In genomic region chr18:13500227-13500865, GRCh38 we compare ENCODE assay signal across 9 cellular contexts.
DNase-seq lines count a peak whose midpoint lies in the region; TF ChIP-seq lines count a peak whose summit lies in the region.
"Had no signal": no experiment of that assay in that cellular context is flagged by ENCODE, and none has a peak within 500 bp of the region (broad histone marks: within the 10 kb centered on the region; RNA-seq: fewer than 3 reads in every experiment).

No MANE protein-coding gene starts in this region.

- peak; percentile 68 for DNase-seq in GM04504 (ENCODE audit: low read depth)
- peak; percentile 37 for DNase-seq in NCI-H526 treated with DMSO at 0.1 percent for 48 hours (lab: John Stamatoyannopoulos, UW)
- peak; percentile 56 to 93 for DNase-seq in fibroblast of lung (ENCODE audit: low read depth in 2 of 2)
- peak; percentile 33 for DNase-seq in neural crest cell (ENCODE audit: low read depth, low spot score)
- DNase-seq in COLO829 (ENCODE audit: low spot score) = no peak
- DNase-seq in NCI-H446 (lab: John Stamatoyannopoulos, UW) = no peak
- DNase-seq in mesenteric fat pad (ENCODE audit: low spot score) = no peak
- DNase-seq in SIG-M5 (lab: John Stamatoyannopoulos, UW) = no peak

- H3K4me3 ChIP-seq in fibroblast of lung (replicated peaks in 1 of 4; ENCODE audit: control extremely low read depth in 1 of 4, insufficient read depth in 1 of 4, low read depth in 3 of 4, low read length in 4 of 4) = no peak overlapping the region

- H3K27me3 ChIP-seq in fibroblast of lung (ENCODE audit: control insufficient read depth, insufficient read depth, low read length) = peaks cover 3% of the 10 kb centered on the region

- peaks cover 4% of the 10 kb centered on the region for H3K9me3 Mint-ChIP-seq in neural crest cell

- peaks cover 34% of the 10 kb centered on the region for H3K27me3 Mint-ChIP-seq in neural crest cell (ENCODE audit: low read depth)

- H3K36me3 ChIP-seq in fibroblast of lung (ENCODE audit: control insufficient read depth, insufficient read depth, low read length) = no peaks in the 10 kb centered on the region

- H3K4me1 ChIP-seq in fibroblast of lung (ENCODE audit: control insufficient read depth, extremely low read depth, insufficient read depth, low read length) = no peaks in the 10 kb centered on the region

- H4K20me1 ChIP-seq in fibroblast of lung (ENCODE audit: control insufficient read depth, extremely low read depth, insufficient read depth, low read length) = no peaks in the 10 kb centered on the region

- H3K4me2 ChIP-seq in fibroblast of lung (ENCODE audit: extremely low read depth, insufficient read depth, low read length) = no peak overlapping the region

- H3K9ac ChIP-seq in fibroblast of lung (ENCODE audit: insufficient read depth, low read length) = no peak overlapping the region

- peak overlapping the region; percentile 18 for H3K4me3 Mint-ChIP-seq in neural crest cell

- peaks cover 13% of the 10 kb centered on the region for H3K36me3 Mint-ChIP-seq in neural crest cell (ENCODE audit: low read depth)

- peaks cover 20% of the 10 kb centered on the region for H3K4me1 Mint-ChIP-seq in neural crest cell

- H3K27ac ChIP-seq in fibroblast of lung (ENCODE audit: insufficient read depth, low read length) = no peak overlapping the region
- H3K27ac ChIP-seq: HL-60 had no signal

- H3K9me3 ChIP-seq in fibroblast of lung (ENCODE audit: control insufficient read depth, insufficient read depth, low read depth, low read length) = no peaks in the 10 kb centered on the region

- peak overlapping the region; percentile 52 for H3K27ac Mint-ChIP-seq in neural crest cell (ENCODE audit: unreplicated experiment)

- H2AFZ ChIP-seq in fibroblast of lung (ENCODE audit: low read length) = no peak overlapping the region

- TF ChIP-seq CTCF in fibroblast of lung (conservative IDR thresholded peaks at IDR 0.05 in 1 of 2, IDR thresholded peaks at IDR 0.05 in 1 of 2; ENCODE audit: low read depth in 1 of 2, low read length in 2 of 2) = no peak
- no peak for TF ChIP-seq CTCF in neural crest cell (conservative IDR thresholded peaks at IDR 0.05)

- no peaks in the 10 kb centered on the region for H3K79me2 ChIP-seq in fibroblast of lung (ENCODE audit: control insufficient read depth, insufficient read depth, low read length)

Comparison
In these comparisons a context has a peak if more than half of its experiments do, and no peak if none do; other contexts are left out.
1. DNase-seq: peak in GM04504 (single experiment), NCI-H526 treated with DMSO at 0.1 percent for 48 hours (single experiment), fibroblast of lung (2 of 2) and neural crest cell (single experiment); none in COLO829 (single experiment), NCI-H446 (0 of 2), mesenteric fat pad (single experiment) and SIG-M5 (single experiment).